1 cellular context compared by ENCODE assay signal in genomic region chr19:40627486-40628279, GRCh38.
TF ChIP-seq lines count a peak whose summit lies in the region.

No MANE protein-coding gene starts in this region.

TF ChIP-seq in SK-N-SH, 30 proteins besides CTCF, POLR2A, EP300 and RAD21 (continued from another document):
- TF ChIP-seq REST (IDR thresholded peaks at IDR 0.05; ENCODE audit: low read depth, low read length) (no peak), GATA2 (CRISPR knock-in tag; IDR thresholded peaks at IDR 0.05) (no peak), TAF1 (IDR thresholded peaks at IDR 0.05; ENCODE audit: borderline replicate concordance, low read depth, low read length) (no peak), POLR2AphosphoS5 (IDR thresholded peaks at IDR 0.05; ENCODE audit: low read depth, low read length) (no peak), ZBTB33 (IDR thresholded peaks at IDR 0.05; ENCODE audit: borderline replicate concordance, low read depth) (no peak), TEAD4 (IDR thresholded peaks at IDR 0.05; ENCODE audit: borderline replicate concordance, insufficient read depth) (no peak), JUND (IDR thresholded peaks at IDR 0.05) (no peak), SIN3A (IDR thresholded peaks at IDR 0.05; ENCODE audit: borderline replicate concordance, low read depth, low read length) (no peak), USF1 (IDR thresholded peaks at IDR 0.05; ENCODE audit: borderline replicate concordance, low read depth) (no peak), GABPA (IDR thresholded peaks at IDR 0.05; ENCODE audit: low read depth) (no peak), NFIC (IDR thresholded peaks at IDR 0.05; ENCODE audit: borderline replicate concordance) (no peak), YY1 (IDR thresholded peaks at IDR 0.05; ENCODE audit: low read depth) (no peak), PBX3 (IDR thresholded peaks at IDR 0.05) (no peak)
